Comparison of ENCODE assay signal across 8 cellular contexts in the genomic region with DNA sequence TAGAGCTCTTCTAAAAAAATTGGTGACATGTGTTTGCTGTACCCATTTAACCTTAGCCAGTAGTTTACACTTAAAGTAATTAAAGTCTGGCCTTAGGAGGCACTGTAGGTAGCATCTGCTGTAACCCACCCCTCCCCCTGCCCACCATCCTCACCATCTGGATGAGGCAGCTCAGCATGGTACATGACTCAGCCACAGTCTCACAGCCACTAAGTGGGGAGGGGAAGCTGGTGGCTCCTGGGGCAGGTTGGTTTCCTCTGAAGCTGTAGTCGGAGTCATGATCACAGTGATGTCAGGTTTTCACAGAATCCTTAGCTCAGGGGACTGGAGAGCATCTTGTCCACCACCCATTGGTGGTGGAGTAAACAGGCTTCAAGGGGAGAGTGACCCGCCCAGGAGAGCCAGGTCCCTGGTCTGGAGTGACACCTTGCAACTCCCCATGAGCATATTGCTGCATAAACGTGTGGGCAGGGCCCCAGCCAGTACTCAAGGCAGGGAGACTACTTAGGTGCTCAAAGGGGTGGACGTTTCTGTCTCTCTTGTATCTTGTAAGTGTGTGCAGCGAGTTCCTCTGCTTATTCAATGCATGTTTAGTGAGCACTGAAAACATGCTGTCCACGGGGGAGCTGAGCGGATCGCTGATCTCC.
DNase-seq lines count a peak whose midpoint lies in the region; ATAC-seq and TF ChIP-seq lines count a peak whose summit lies in the region.

No MANE protein-coding gene starts in this region.

- CTCF ChIA-PET in GM10248 (lab: Yijun Ruan, JAX) = interaction anchor here (1.1 to 1.6 kb wide), 4 partner anchors 13 to 124 kb away, joined by 3 to 5 read pairs (median 4); no protein-coding TSS in a partner anchor

- no peak for DNase-seq in activated CD4-positive, CD25-positive, alpha-beta regulatory T cell treated with anti-CD3 and anti-CD28 coated beads, Interleukin-2, amount 50 U/mL, for 72 hours
- DNase-seq in activated CD8-positive, alpha-beta memory T cell treated with anti-CD3 and anti-CD28 coated beads, Interleukin-2, amount 50 U/mL, for 4 hours = peak; percentile 71
- peak; percentile 72 for DNase-seq in islet precursor cell
- DNase-seq in stimulated activated CD8-positive, alpha-beta memory T cell treated with anti-CD3 and anti-CD28 coated beads, Interleukin-7, amount 100 ng/mL, for 4 hours (ENCODE audit: low read depth in 2 of 2) = peak; percentile 69 to 74
- DNase-seq in hepatic stellate cell (ENCODE audit: low spot score) = no peak
- no peak for DNase-seq in GM10248 (ENCODE audit: extremely low spot score)

- TF ChIP-seq CTCF in GM10248 (IDR thresholded peaks at IDR 0.05; ENCODE audit: control extremely low read depth, extremely low read depth, low read depth, missing control alignments) = no peak

- POLR2A ChIA-PET in GM10248 (lab: Yijun Ruan, JAX) = interaction anchor here (0.6 kb wide), 1 partner anchor 1006 kb away, joined by 3 read pairs; no protein-coding TSS in a partner anchor

- peak; percentile 98 to 100 for ATAC-seq in activated CD4-positive, CD25-positive, alpha-beta regulatory T cell treated with anti-CD3 and anti-CD28 coated beads, Interleukin-2, amount 50 U/mL, for 24 hours
- no peak for ATAC-seq in GM21723 (IDR thresholded peaks at IDR 0.05; ENCODE audit: unreplicated experiment)

Comparison
In these comparisons a context has a peak if more than half of its experiments do, and no peak if none do; other contexts are left out.
1. DNase-seq: peak in activated CD8-positive, alpha-beta memory T cell treated with anti-CD3 and anti-CD28 coated beads, Interleukin-2, amount 50 U/mL, for 4 hours (single experiment), islet precursor cell (single experiment) and stimulated activated CD8-positive, alpha-beta memory T cell treated with anti-CD3 and anti-CD28 coated beads, Interleukin-7, amount 100 ng/mL, for 4 hours (2 of 2); none in activated CD4-positive, CD25-positive, alpha-beta regulatory T cell treated with anti-CD3 and anti-CD28 coated beads, Interleukin-2, amount 50 U/mL, for 72 hours (single experiment), hepatic stellate cell (single experiment) and GM10248 (single experiment).